8 cellular contexts compared by ENCODE assay signal in the genomic region with DNA sequence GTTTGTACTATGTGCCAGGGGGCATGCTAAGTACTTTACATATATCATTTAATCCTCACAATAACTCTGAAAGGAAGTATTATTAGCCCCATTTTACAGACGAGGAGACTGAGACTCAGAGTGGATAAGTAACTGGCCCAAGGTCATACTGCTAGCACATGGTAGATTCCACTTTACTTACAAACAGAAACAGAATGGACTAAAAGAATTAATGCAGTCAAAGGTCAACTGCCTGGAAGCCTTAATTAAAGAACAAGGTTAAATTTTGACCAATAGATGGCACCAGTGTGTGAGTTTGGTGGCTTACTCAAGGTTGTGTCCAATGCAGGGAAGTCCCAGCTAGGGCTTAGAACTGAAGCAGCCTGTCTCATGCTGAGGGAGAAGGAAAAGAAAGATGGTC. TPM values are rescaled to one million over a fixed set of nuclear protein-coding genes. Genes with fewer than 3 reads are reported as not detected.
DNase-seq lines count a peak whose midpoint lies in the region; ATAC-seq and TF ChIP-seq lines count a peak whose summit lies in the region.

No MANE protein-coding gene starts in this region.

- H3K9me3 ChIP-seq in AG04450 (ENCODE audit: control insufficient read depth, insufficient read depth, low read length) = no peaks in the 10 kb centered on the region
- no peaks in the 10 kb centered on the region for H3K9me3 ChIP-seq in adrenal gland (replicated peaks in 1 of 3)

- DNase-seq in AG04450 (ENCODE audit: low read depth, low spot score) (no peak), GM03348 (ENCODE audit: low spot score) (peak; percentile 34), NCI-H1436 (lab: John Stamatoyannopoulos, UW) (peak; percentile 41), adrenal gland (peak in 3 of 7 donors; percentile 31 to 45 (median 34)), left lobe of liver (ENCODE audit: low spot score) (no peak), coronary artery (ENCODE audit: low spot score) (no peak), 8988T (no peak)

- no peak for TF ChIP-seq POLR2A in adrenal gland (IDR thresholded peaks at IDR 0.05)

- intact Hi-C loops in adrenal gland (cut with DNase I) = loop anchor here in 1 of 2 donors (5.0 kb wide), 1 partner anchor 54 kb away; no protein-coding TSS in a partner anchor

- H3K4me1 ChIP-seq in adrenal gland (replicated peaks in 1 of 2) = peaks cover 0 to 8% of the 10 kb centered on the region in 2 donors

- TF ChIP-seq CTCF in AG04450 (IDR thresholded peaks at IDR 0.05; ENCODE audit: low read depth, low read length) (peak; percentile 39), adrenal gland (IDR thresholded peaks at IDR 0.05) (peak; percentile 11 to 48 (median 40)), coronary artery (IDR thresholded peaks at IDR 0.05) (no peak)

- H3K27me3 ChIP-seq in AG04450 (ENCODE audit: control insufficient read depth, insufficient read depth, low read length) (no peaks in the 10 kb centered on the region), adrenal gland (no peaks in the 10 kb centered on the region)

- 18 to 40% (median 25%) methylated on average over 1 of the region's 1 CpG for WGBS in adrenal gland, 4 donors

- H3K27ac ChIP-seq in AG04450 (ENCODE audit: low read depth, low read length) (no peak overlapping the region), adrenal gland (no peak overlapping the region), coronary artery (no peak overlapping the region)

- POLR2A ChIA-PET in AG04450 (lab: Yijun Ruan, JAX) = no interaction called here

- no peak overlapping the region for H3K4me3 ChIP-seq in AG04450 (ENCODE audit: low read depth, low read length)
- H3K4me3 ChIP-seq in adrenal gland = no peak overlapping the region
- H3K4me3 ChIP-seq in coronary artery = no peak overlapping the region

- no peaks in the 10 kb centered on the region for H3K36me3 ChIP-seq in adrenal gland (replicated peaks in 1 of 2)

- CTCF ChIA-PET in AG04450 (lab: Charles Lee) = interaction anchor here (0.8 to 6.3 kb wide), 12 partner anchors 11 to 101 kb away, joined by 3 to 47 read pairs (median 3); no protein-coding TSS in a partner anchor

- ATAC-seq in HG02571 (IDR thresholded peaks at IDR 0.05; ENCODE audit: unreplicated experiment) = peak; percentile 62
- peak; percentile 57 for ATAC-seq in left lobe of liver

RNA-seq across cellular contexts. Expression of gene RIPPLY1, which starts 4.7 kb away (rescaled TPM):
- polyA plus RNA-seq in AG04450 (2011; rRNA removed) = not detected in 2 replicates
- polyA minus RNA-seq in AG04450 (2011; rRNA and poly(A)+ RNA removed) = not detected in 2 replicates
- total RNA-seq in adrenal gland = under 1 TPM in 1 of 8 donors, not detected in 7; 0.25 TPM
- polyA plus RNA-seq in adrenal gland = under 1 TPM in 2 of 3 donors, not detected in 1; 0.34 to 0.80 TPM
- total RNA-seq in left lobe of liver = 0.75 TPM

RNA-seq across cellular contexts. Expression of gene CLDN2, which starts 21.7 kb away (rescaled TPM):
- polyA plus RNA-seq in AG04450 (2011; rRNA removed) = 0.04 TPM in 1 of 2 replicates, not detected in the other
- polyA minus RNA-seq in AG04450 (2011; rRNA and poly(A)+ RNA removed) = not detected in 2 replicates
- 1 to 10 TPM in 7 of 8 donors, under 1 TPM in 1; 0.74 to 10.0 (median 1.5) TPM for total RNA-seq in adrenal gland
- 1 to 10 TPM; 1.8 to 6.2 (median 1.9) TPM for polyA plus RNA-seq in adrenal gland
- 6.0 TPM for total RNA-seq in left lobe of liver

Comparison
In these comparisons a context has a peak if more than half of its experiments do, and no peak if none do; other contexts are left out.
1. DNase-seq: peak in GM03348 (single experiment) and NCI-H1436 (single experiment); none in AG04450 (single experiment), left lobe of liver (single experiment), coronary artery (single experiment) and 8988T (single experiment).